8 cellular contexts compared by ENCODE assay signal in genomic region chr19:14205460-14206282, GRCh38. TPM values are rescaled to one million over a fixed set of nuclear protein-coding genes. Genes with fewer than 3 reads are reported as not detected.
DNase-seq lines count a peak whose midpoint lies in the region; ATAC-seq and TF ChIP-seq lines count a peak whose summit lies in the region.
"Not testable (repeated sequence)": the region's sequence is repeated elsewhere in the genome, so short reads cannot be mapped to it uniquely, and the experiment has no call there.

Gene ADGRL1, minus strand, starts transcription at chr19:14206169. Its CDS starts 22,567 bp downstream, at chr19:14183602.

- peak within 1 kb of the TSS; percentile 85 for H3K4me2 ChIP-seq in HCT116 (ENCODE audit: low read length)

- not testable (repeated sequence) for TF ChIP-seq POLR2A in HCT116 (IDR thresholded peaks at IDR 0.05; ENCODE audit: borderline replicate concordance, extremely low read depth, insufficient read depth, insufficient read length)

- H3K27ac ChIP-seq in ACC112 (ENCODE audit: low read depth, low read length), result not testable (repeated sequence)
- H3K27ac ChIP-seq in HCT116 (ENCODE audit: low read depth, low read length) (peak within 1 kb of the TSS; percentile 94), RWPE1 (peak within 1 kb of the TSS; percentile 44), iPS-18a (ENCODE audit: low read length) (peak within 1 kb of the TSS; percentile 58)
- H3K27ac ChIP-seq in effector memory CD4-positive, alpha-beta T cell (ENCODE audit: insufficient read depth, low read length, poor library complexity, severe bottlenecking), result peak within 1 kb of the TSS; percentile 65

- H3K79me2 ChIP-seq in ACC112 (ENCODE audit: control insufficient read depth, insufficient read depth, low read length, unreplicated experiment), result not testable (repeated sequence)
- peaks cover 52% of the 10 kb centered on the region for H3K79me2 ChIP-seq in HCT116 (ENCODE audit: insufficient read depth, low read length)

- not testable (repeated sequence) for BruUV-seq in HCT116 (replicated peaks; lab: Mats Ljungman, UMichigan)

- not testable (repeated sequence) for H3K4me1 ChIP-seq in ACC112 (ENCODE audit: control insufficient read depth, insufficient read depth, low read length, unreplicated experiment); iPS-18a (ENCODE audit: control insufficient read depth, low read depth, low read length)
- peaks cover 7 to 35% of the 10 kb centered on the region in 2 experiments; a peak in 3 of 4 replicates for H3K4me1 ChIP-seq in HCT116 (ENCODE audit: control insufficient read depth in 1 of 2, insufficient read depth in 2 of 2, low read length in 2 of 2)
- peaks cover 19% of the 10 kb centered on the region for H3K4me1 ChIP-seq in effector memory CD4-positive, alpha-beta T cell (ENCODE audit: control insufficient read depth, insufficient read depth, low read length, poor library complexity, severe bottlenecking)

- intact Hi-C loops in HCT116 (cut with micrococcal nuclease), result not testable (repeated sequence)

- not testable (repeated sequence) for H3K27me3 Mint-ChIP-seq in nephron progenitor cell (ENCODE audit: low read depth, poor library complexity)

- not testable (repeated sequence) for H3K36me3 Mint-ChIP-seq in nephron progenitor cell (ENCODE audit: low read depth)

- not testable (repeated sequence) for TF ChIP-seq RAD21 in HCT116 (IDR thresholded peaks at IDR 0.05; ENCODE audit: low read depth)

- not testable (repeated sequence) for H2AFZ ChIP-seq in ACC112 (ENCODE audit: low read length, unreplicated experiment); HCT116 (ENCODE audit: low read depth, low read length, poor library complexity, severe bottlenecking)

- POLR2A ChIA-PET in HCT116 (lab: Charles Lee); RWPE1 (lab: Yijun Ruan, JAX; ENCODE audit: low non-redundant PET): not testable (repeated sequence)

- RAD21 ChIA-PET in HCT116 (lab: Charles Lee; ENCODE audit: low non-redundant PET in 1 of 2, low total read pairs in 2 of 2, uncharacterized antibody in 2 of 2, unreplicated experiment in 2 of 2), result not testable (repeated sequence)

- peak within 1 kb of the TSS; percentile 68 for H3K4me3 ChIP-seq in ACC112 (ENCODE audit: low read depth, low read length)
- H3K4me3 ChIP-seq in HCT116 (replicated peaks in 1 of 2; ENCODE audit: low read depth in 1 of 2, low read length in 2 of 2), result peak within 1 kb of the TSS; percentile 54 to 70
- H3K4me3 ChIP-seq in effector memory CD4-positive, alpha-beta T cell (ENCODE audit: insufficient read depth, low read depth, low read length, poor library complexity, severe bottlenecking), result peak within 1 kb of the TSS; percentile 88
- H3K4me3 ChIP-seq in iPS-18a (ENCODE audit: low read length), result peak within 1 kb of the TSS; percentile 84

- not testable (repeated sequence) for ATAC-seq in HCT116

- peak within 1 kb of the TSS; percentile 98 for H3K27ac Mint-ChIP-seq in nephron progenitor cell

- H3K4me1 Mint-ChIP-seq in nephron progenitor cell, result peaks cover 63% of the 10 kb centered on the region

- CTCF ChIA-PET in HCT116 (lab: Charles Lee); RWPE1 (lab: Yijun Ruan, JAX): not testable (repeated sequence)

- H3K9ac ChIP-seq in HCT116 (ENCODE audit: low read length) (peak within 1 kb of the TSS; percentile 80), iPS-18a (ENCODE audit: low read length) (peak within 1 kb of the TSS; percentile 81)

- H3K9me2 ChIP-seq in HCT116 (ENCODE audit: insufficient read depth), result not testable (repeated sequence)

- H3K27me3 ChIP-seq in ACC112 (ENCODE audit: insufficient read depth, low read length), result peaks cover 27% of the 10 kb centered on the region; the same call in 1 of the 2 replicates
- H3K27me3 ChIP-seq in HCT116 (ENCODE audit: insufficient read depth, low read length); effector memory CD4-positive, alpha-beta T cell (replicated peaks; ENCODE audit: control insufficient read depth, insufficient read depth, low read length, poor library complexity, severe bottlenecking); iPS-18a (ENCODE audit: control insufficient read depth, insufficient read depth, low read length): not testable (repeated sequence)

- H4K20me1 ChIP-seq in HCT116 (ENCODE audit: insufficient read depth), result not testable (repeated sequence)

- not testable (repeated sequence) for TF ChIP-seq CTCF in HCT116 (IDR thresholded peaks at IDR 0.05 in 2 of 3, conservative IDR thresholded peaks at IDR 0.05 in 1 of 3; ENCODE audit: borderline replicate concordance in 1 of 3, insufficient read depth in 1 of 3, low read depth in 2 of 3, low read length in 2 of 3); RWPE1 (conservative IDR thresholded peaks at IDR 0.05; ENCODE audit: low read depth); nephron progenitor cell (IDR thresholded peaks at IDR 0.05)

- not testable (repeated sequence) for DNase-seq in HCT116 (ENCODE audit: low read depth, low spot score); RWPE1 (ENCODE audit: low spot score)
- peak; percentile 17 for DNase-seq in activated naive CD4-positive, alpha-beta T cell treated with Interleukin-2 at 50 U/mL for 16 hours
- peak in 1 of 3 donors; percentile 8 for DNase-seq in effector memory CD4-positive, alpha-beta T cell
- DNase-seq in nephron progenitor cell, result peak; percentile 35
- peak; percentile 30 for DNase-seq in stimulated activated CD4-positive, alpha-beta T cell treated with anti-CD3 and anti-CD28 coated beads, Interleukin-4, amount 100 ng/mL, for 1 hour

- H3K9me3 ChIP-seq in HCT116 (ENCODE audit: control insufficient read depth in 1 of 2, insufficient read depth in 1 of 2, low read depth in 1 of 2, low read length in 2 of 2); effector memory CD4-positive, alpha-beta T cell (ENCODE audit: control insufficient read depth, low read length); iPS-18a (ENCODE audit: control insufficient read depth, low read depth, low read length): not testable (repeated sequence)

- H3K36me3 ChIP-seq in ACC112 (ENCODE audit: insufficient read depth, low read length); HCT116 (ENCODE audit: control insufficient read depth in 1 of 2, insufficient read depth in 2 of 2, low read length in 2 of 2); effector memory CD4-positive, alpha-beta T cell (ENCODE audit: control insufficient read depth, insufficient read depth, low read length); iPS-18a (ENCODE audit: control insufficient read depth, low read depth, low read length): not testable (repeated sequence)

- not testable (repeated sequence) for H3K9me3 Mint-ChIP-seq in nephron progenitor cell

- peak within 1 kb of the TSS; percentile 91 for H3K4me3 Mint-ChIP-seq in nephron progenitor cell

TF ChIP-seq in HCT116, 20 proteins besides CTCF, POLR2A, EP300 and RAD21:
- peak; percentile 41; the same call in 1 of the 2 replicates for TF ChIP-seq ZFX (IDR thresholded peaks at IDR 0.05)

RNA-seq across cellular contexts. Expression of gene ADGRL1, which starts in this region (rescaled TPM):
- 88.6 TPM for total RNA-seq in HCT116 (2021; ENCODE audit: unreplicated experiment)
- polyA plus RNA-seq in HCT116 (2012), result 47.2 and 54.8 TPM in 2 replicates
